Comparison of ENCODE assay signal across 7 cellular contexts in the genomic region with DNA sequence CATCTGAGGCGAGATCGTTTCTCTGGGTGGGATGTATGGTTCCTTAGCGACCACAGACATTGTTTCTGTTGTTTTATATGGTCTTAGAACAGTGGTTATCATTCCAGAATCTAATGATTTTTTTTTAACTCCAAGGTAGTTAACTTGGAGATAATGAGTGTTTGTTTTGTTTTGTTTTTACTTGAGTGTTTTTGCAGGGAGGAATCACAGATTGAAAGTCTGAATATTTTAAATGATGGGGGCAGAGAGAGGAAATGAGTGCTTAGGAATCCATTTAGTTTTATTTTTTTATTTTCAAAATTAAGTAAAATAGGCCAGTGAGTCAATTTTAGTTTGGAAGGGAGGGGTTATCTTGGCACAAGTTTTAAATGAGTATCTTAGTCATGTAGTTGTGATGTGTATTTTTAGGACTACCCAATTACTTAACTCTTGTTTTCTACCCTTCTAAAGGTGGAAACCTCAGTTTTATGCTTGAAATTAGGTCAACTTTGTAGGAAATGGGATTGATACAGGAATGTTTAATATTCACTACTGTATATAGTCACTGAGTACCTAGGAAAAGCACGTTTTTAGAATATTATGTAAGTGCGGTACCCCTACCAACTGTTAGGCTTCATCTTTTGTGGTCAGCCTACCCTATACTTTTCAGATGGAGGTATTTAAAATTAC. TPM values are rescaled to one million over a fixed set of nuclear protein-coding genes. Genes with fewer than 3 reads are reported as not detected.
DNase-seq lines count a peak whose midpoint lies in the region; ATAC-seq and TF ChIP-seq lines count a peak whose summit lies in the region.

No MANE protein-coding gene starts in this region.

- no peak for ATAC-seq in activated naive CD4-positive, alpha-beta T cell treated with anti-CD3 and anti-CD28 coated beads, Interleukin-2, amount 50 U/mL, for 72 hours
- ATAC-seq in HG02642 (IDR thresholded peaks at IDR 0.05; ENCODE audit: poor library complexity, unreplicated experiment) (no peak), GM21825 (IDR thresholded peaks at IDR 0.05; ENCODE audit: unreplicated experiment) (no peak)

- H3K4me1 ChIP-seq in iPS-18a (ENCODE audit: control insufficient read depth, low read depth, low read length) (peaks cover 16% of the 10 kb centered on the region), subcutaneous abdominal adipose tissue (ENCODE audit: control insufficient read depth in 5 of 5, insufficient read depth in 5 of 5, low read length in 5 of 5) (peaks cover 4 to 50% (median 40%) of the 10 kb centered on the region in 5 donors)

- no peaks in the 10 kb centered on the region for H3K36me3 ChIP-seq in iPS-18a (ENCODE audit: control insufficient read depth, low read depth, low read length)
- no peaks in the 10 kb centered on the region for H3K36me3 ChIP-seq in subcutaneous abdominal adipose tissue (ENCODE audit: control insufficient read depth in 5 of 5, insufficient read depth in 5 of 5, low read length in 5 of 5)

- H3K27ac Mint-ChIP-seq in HFFc6 = peak overlapping the region; percentile 87
- peak overlapping the region; percentile 95 to 98 for H3K27ac Mint-ChIP-seq in activated naive CD4-positive, alpha-beta T cell treated with anti-CD3 and anti-CD28 coated beads, Interleukin-2, amount 50 U/mL, for 72 hours

- H3K27me3 ChIP-seq in iPS-18a (ENCODE audit: control insufficient read depth, insufficient read depth, low read length) = no peaks in the 10 kb centered on the region
- H3K27me3 ChIP-seq in subcutaneous abdominal adipose tissue (ENCODE audit: control insufficient read depth in 5 of 5, insufficient read depth in 4 of 5, low read length in 5 of 5) = no peaks in the 10 kb centered on the region

- H3K9ac ChIP-seq in iPS-18a (ENCODE audit: low read length) (peak overlapping the region; percentile 95), subcutaneous abdominal adipose tissue (ENCODE audit: low read length in 5 of 5) (peak overlapping the region; percentile 6 to 96 (median 77))

- no peak for TF ChIP-seq CTCF in HFFc6 (IDR thresholded peaks at IDR 0.05)

- H3K4me3 ChIP-seq in iPS-18a (ENCODE audit: low read length) (peak overlapping the region; percentile 70), subcutaneous abdominal adipose tissue (ENCODE audit: low read depth in 1 of 5, low read length in 5 of 5) (peak overlapping the region; percentile 81 to 93 (median 87))

- peak; percentile 55 for DNase-seq in HFFc6
- DNase-seq in activated naive CD4-positive, alpha-beta T cell treated with anti-CD3 and anti-CD28 coated beads, Interleukin-2, amount 50 U/mL, for 72 hours (ENCODE audit: low spot score in 2 of 2) = no peak
- no peak for DNase-seq in stimulated activated CD4-positive, alpha-beta T cell treated with anti-CD3 and anti-CD28 coated beads, Interleukin-4, amount 100 ng/mL, for 24 hours

- H3K27me3 Mint-ChIP-seq in HFFc6 (ENCODE audit: insufficient read depth) = peaks cover 2% of the 10 kb centered on the region; the same call in 1 of the 2 replicates

- H3K9me3 ChIP-seq in iPS-18a (ENCODE audit: control insufficient read depth, low read depth, low read length) (no peaks in the 10 kb centered on the region), subcutaneous abdominal adipose tissue (ENCODE audit: control insufficient read depth in 5 of 5, low read length in 5 of 5) (no peaks in the 10 kb centered on the region)

- H3K4me1 Mint-ChIP-seq in HFFc6 (ENCODE audit: low read depth) = peaks cover 51% of the 10 kb centered on the region

- no peak overlapping the region for H3K27ac ChIP-seq in iPS-18a (ENCODE audit: low read length)
- peak overlapping the region; percentile 75 for H3K27ac ChIP-seq in subcutaneous abdominal adipose tissue (ENCODE audit: low read depth, low read length)

- H3K9me3 Mint-ChIP-seq in HFFc6 = no peaks in the 10 kb centered on the region
- no peaks in the 10 kb centered on the region for H3K9me3 Mint-ChIP-seq in activated naive CD4-positive, alpha-beta T cell treated with anti-CD3 and anti-CD28 coated beads, Interleukin-2, amount 50 U/mL, for 72 hours

- H3K36me3 Mint-ChIP-seq in HFFc6 (ENCODE audit: low read depth) = peaks cover 15% of the 10 kb centered on the region; the same call in 1 of the 2 replicates
- peaks cover 9 to 16% of the 10 kb centered on the region in 2 donors for H3K36me3 Mint-ChIP-seq in activated naive CD4-positive, alpha-beta T cell treated with anti-CD3 and anti-CD28 coated beads, Interleukin-2, amount 50 U/mL, for 72 hours

- H3K4me3 Mint-ChIP-seq in HFFc6 = peak overlapping the region; percentile 89

RNA-seq across cellular contexts. Expression of a gene that starts 2.0 kb away (rescaled TPM):
- 10 to 100 TPM; 39.7 to 49.3 (median 46.6) TPM for total RNA-seq in HFFc6 (2021; fragmentation: NEBNext Ultra II Directional; extraction: Animal tissue kit (Norgen Biotek cat#: 25700))
- 10 to 100 TPM; 44.4 to 50.1 TPM for total RNA-seq in activated naive CD4-positive, alpha-beta T cell treated with anti-CD3 and anti-CD28 coated beads, Interleukin-2, amount 50 U/mL, for 72 hours

RNA-seq across cellular contexts. Expression of a gene that starts 23.6 kb away (rescaled TPM):
- total RNA-seq in HFFc6 (2021; fragmentation: NEBNext Ultra II Directional; extraction: Animal tissue kit (Norgen Biotek cat#: 25700)) = 10 to 100 TPM; 18.9 to 40.4 (median 23.8) TPM
- not detected for total RNA-seq in activated naive CD4-positive, alpha-beta T cell treated with anti-CD3 and anti-CD28 coated beads, Interleukin-2, amount 50 U/mL, for 72 hours

Comparison
In these comparisons a context has a peak if more than half of its experiments do, and no peak if none do; other contexts are left out.
1. RNA of a gene that starts 23.6 kb away (total RNA-seq): 18.9 to 40.4 TPM in HFFc6; not detected in activated naive CD4-positive, alpha-beta T cell treated with anti-CD3 and anti-CD28 coated beads, Interleukin-2, amount 50 U/mL, for 72 hours; every median in the first group is over 10 times any median in the second.